11 cellular contexts compared by ENCODE assay signal in the genomic region with DNA sequence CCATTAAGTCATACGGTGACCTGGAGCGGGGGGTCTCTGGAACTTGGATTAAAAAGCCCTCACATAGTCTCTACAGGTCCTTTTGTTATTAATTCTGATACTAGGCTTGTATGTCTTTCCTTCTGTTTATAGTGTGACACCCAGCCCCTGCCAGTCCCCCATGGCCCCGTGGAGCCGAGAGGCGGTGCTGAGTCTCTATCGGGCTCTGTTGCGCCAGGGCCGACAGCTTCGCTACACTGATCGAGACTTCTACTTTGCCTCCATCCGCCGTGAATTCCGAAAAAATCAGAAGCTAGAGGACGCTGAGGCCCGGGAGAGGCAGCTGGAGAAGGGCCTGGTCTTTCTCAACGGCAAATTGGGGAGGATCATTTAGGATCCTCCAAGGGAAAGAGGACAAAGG. TPM values are rescaled to one million over a fixed set of nuclear protein-coding genes. Genes with fewer than 3 reads are reported as not detected.
DNase-seq lines count a peak whose midpoint lies in the region; ATAC-seq and TF ChIP-seq lines count a peak whose summit lies in the region.
"Had no signal": no experiment of that assay in that cellular context is flagged by ENCODE, and none has a peak within 500 bp of the region (broad histone marks: within the 10 kb centered on the region; RNA-seq: fewer than 3 reads in every experiment).

No MANE protein-coding gene starts in this region.

- peaks cover 9% of the 10 kb centered on the region for H3K36me3 ChIP-seq in mammary epithelial cell (ENCODE audit: insufficient read depth, low read length)

- no peak overlapping the region for H3K27ac Mint-ChIP-seq in activated CD8-positive, alpha-beta memory T cell treated with anti-CD3 and anti-CD28 coated beads, Interleukin-2, amount 10 ng/mL, durations not matched to agents 7 days and 5 days
- no peak overlapping the region for H3K27ac Mint-ChIP-seq in progenitor cell of endocrine pancreas

- WGBS in mammary epithelial cell (ENCODE audit: low coverage, missing lambda C conversion rate) = 77% methylated on average over 11 of the region's 16 CpGs

- H3K9me3 Mint-ChIP-seq in activated CD8-positive, alpha-beta memory T cell treated with anti-CD3 and anti-CD28 coated beads, Interleukin-2, amount 10 ng/mL, durations not matched to agents 7 days and 5 days (ENCODE audit: low read depth) = no peaks in the 10 kb centered on the region
- H3K9me3 Mint-ChIP-seq in progenitor cell of endocrine pancreas (ENCODE audit: low read depth) = no peaks in the 10 kb centered on the region

- intact Hi-C loops in mammary epithelial cell (cut with micrococcal nuclease) (no loop called here), sciatic nerve (cut with DNase I) (no loop called here)

- H3K4me2 ChIP-seq in mammary epithelial cell (ENCODE audit: insufficient read depth, low read depth, low read length) = peak overlapping the region; percentile 87

- no peaks in the 10 kb centered on the region for H4K20me1 ChIP-seq in mammary epithelial cell (ENCODE audit: insufficient read depth, low read length)

- CTCF ChIA-PET in activated CD8-positive, alpha-beta memory T cell treated with anti-CD3 and anti-CD28 coated beads, Interleukin-2, amount 10 ng/mL, durations not matched to agents 7 days and 5 days (lab: Charles Lee) = interaction anchor here (1.2 to 5.4 kb wide), 6 partner anchors 11 to 188 kb away, joined by 3 to 53 read pairs (median 5); a partner anchor contains a TSS
- CTCF ChIA-PET in mammary epithelial cell (lab: Charles Lee; ENCODE audit: low non-redundant PET) = no interaction called here

- H3K4me1 Mint-ChIP-seq in activated CD8-positive, alpha-beta memory T cell treated with anti-CD3 and anti-CD28 coated beads, Interleukin-2, amount 10 ng/mL, durations not matched to agents 7 days and 5 days = peaks cover 38% of the 10 kb centered on the region
- peaks cover 18% of the 10 kb centered on the region for H3K4me1 Mint-ChIP-seq in progenitor cell of endocrine pancreas (ENCODE audit: low read depth)

- peak overlapping the region; percentile 88 for H3K4me3 Mint-ChIP-seq in activated CD8-positive, alpha-beta memory T cell treated with anti-CD3 and anti-CD28 coated beads, Interleukin-2, amount 10 ng/mL, durations not matched to agents 7 days and 5 days
- peak overlapping the region; percentile 90 for H3K4me3 Mint-ChIP-seq in progenitor cell of endocrine pancreas (ENCODE audit: low read depth)

- H3K4me3 ChIP-seq in NB4 (ENCODE audit: low read depth, low read length) (peak overlapping the region; percentile 4), mammary epithelial cell (replicated peaks in 1 of 3; ENCODE audit: insufficient read depth in 1 of 3, low read depth in 2 of 3, low read length in 3 of 3) (no peak overlapping the region)

- no peak for DNase-seq in activated CD8-positive, alpha-beta memory T cell treated with anti-CD3 and anti-CD28 coated beads, Interleukin-2, amount 10 ng/mL, durations not matched to agents 7 days and 5 days
- no peak for DNase-seq in activated CD8-positive, alpha-beta memory T cell treated with anti-CD3 and anti-CD28 coated beads, Interleukin-2, amount 50 U/mL, for 4 hours
- DNase-seq in NB4 (ENCODE audit: low read depth) (no peak), mammary epithelial cell (no peak), progenitor cell of endocrine pancreas (ENCODE audit: low spot score, unreplicated experiment) (no peak), COLO668 (lab: John Stamatoyannopoulos, UW; ENCODE audit: unreplicated experiment) (no peak), sciatic nerve (ENCODE audit: low spot score) (no peak)
- DNase-seq: KBM-7, NCI-H2171 treated with DMSO at 0.1 percent for 48 hours had no signal

- peaks cover 70% of the 10 kb centered on the region for H3K79me2 ChIP-seq in mammary epithelial cell (ENCODE audit: insufficient read depth, low read length)

- H3K4me1 ChIP-seq in mammary epithelial cell (ENCODE audit: insufficient read depth, low read length) = peaks cover 11% of the 10 kb centered on the region

- H3K27me3 Mint-ChIP-seq in activated CD8-positive, alpha-beta memory T cell treated with anti-CD3 and anti-CD28 coated beads, Interleukin-2, amount 10 ng/mL, durations not matched to agents 7 days and 5 days = no peaks in the 10 kb centered on the region
- H3K27me3 Mint-ChIP-seq in progenitor cell of endocrine pancreas = no peaks in the 10 kb centered on the region

- H3K27ac ChIP-seq in mammary epithelial cell (ENCODE audit: insufficient read depth, low read depth, low read length) = no peak overlapping the region

- peaks cover 40% of the 10 kb centered on the region for H3K36me3 Mint-ChIP-seq in activated CD8-positive, alpha-beta memory T cell treated with anti-CD3 and anti-CD28 coated beads, Interleukin-2, amount 10 ng/mL, durations not matched to agents 7 days and 5 days
- peaks cover 14% of the 10 kb centered on the region for H3K36me3 Mint-ChIP-seq in progenitor cell of endocrine pancreas (ENCODE audit: insufficient read depth)

- dilution Hi-C loops in mammary epithelial cell (cut with HindIII; ENCODE audit: low sequenced_read_pairs) = loop anchor here (5.0 to 25.0 kb wide), 2 partner anchors 52 to 267 kb away; a partner anchor contains a TSS

- no peak for TF ChIP-seq CTCF in NB4 (IDR thresholded peaks at IDR 0.05; ENCODE audit: low read depth, low read length)
- no peak for TF ChIP-seq CTCF in mammary epithelial cell (conservative IDR thresholded peaks at IDR 0.05 in 1 of 2, IDR thresholded peaks at IDR 0.05 in 1 of 2; ENCODE audit: extremely low read depth in 1 of 2, insufficient read depth in 1 of 2, low read depth in 1 of 2, low read length in 2 of 2)
- TF ChIP-seq CTCF in progenitor cell of endocrine pancreas (IDR thresholded peaks at IDR 0.05; ENCODE audit: unreplicated experiment) = no peak

- no peak for TF ChIP-seq POLR2A in NB4 (IDR thresholded peaks at IDR 0.05; ENCODE audit: extremely low read depth, insufficient read length)

- in situ Hi-C loops in mammary epithelial cell (cut with MboI; ENCODE audit: low sequenced_read_pairs in 2 of 2) = loop anchor here (25.0 kb wide), 1 partner anchor 342 kb away; a partner anchor contains a TSS

- H3K9ac ChIP-seq in mammary epithelial cell (ENCODE audit: insufficient read depth, low read length) = no peak overlapping the region

- H3K27me3 ChIP-seq in mammary epithelial cell (ENCODE audit: insufficient read depth, low read length) = no peaks in the 10 kb centered on the region

- BruUV-seq in mammary epithelial cell (replicated peaks; lab: Mats Ljungman, UMichigan) = no TSS peak

- no peak for ATAC-seq in activated CD8-positive, alpha-beta memory T cell treated with anti-CD3 and anti-CD28 coated beads, Interleukin-2, amount 10 ng/mL, durations not matched to agents 7 days and 5 days
- ATAC-seq in HG03520 (IDR thresholded peaks at IDR 0.05; ENCODE audit: unreplicated experiment) = no peak
- ATAC-seq in sciatic nerve = no peak

- no peaks in the 10 kb centered on the region for H3K9me3 ChIP-seq in mammary epithelial cell (replicated peaks; ENCODE audit: insufficient read depth, low read length)

- H2AFZ ChIP-seq in mammary epithelial cell (ENCODE audit: low read depth, low read length) = no peak overlapping the region

RNA-seq across cellular contexts. Expression of a gene that starts 2.0 kb away (rescaled TPM):
- 10 to 100 TPM; 40.6 to 45.7 TPM for total RNA-seq in activated CD8-positive, alpha-beta memory T cell treated with anti-CD3 and anti-CD28 coated beads, Interleukin-2, amount 10 ng/mL, durations not matched to agents 7 days and 5 days
- total RNA-seq in mammary epithelial cell (10 to 100 TPM; 36.8 to 36.9 TPM), progenitor cell of endocrine pancreas (30.5 and 32.4 TPM in 2 replicates), sciatic nerve (19.0 TPM)
- 25.6 TPM for polyA plus RNA-seq in mammary epithelial cell
- polyA minus RNA-seq in mammary epithelial cell = 40.2 TPM

RNA-seq across cellular contexts. Expression of a gene that starts 16.3 kb away (rescaled TPM):
- 100 to 1,000 TPM; 365 to 501 TPM for total RNA-seq in activated CD8-positive, alpha-beta memory T cell treated with anti-CD3 and anti-CD28 coated beads, Interleukin-2, amount 10 ng/mL, durations not matched to agents 7 days and 5 days
- 100 to 1,000 TPM; 598 to 653 TPM for total RNA-seq in mammary epithelial cell
- 904 TPM for polyA plus RNA-seq in mammary epithelial cell
- 327 TPM for polyA minus RNA-seq in mammary epithelial cell
- total RNA-seq in progenitor cell of endocrine pancreas = 332 and 356 TPM in 2 replicates
- 319 TPM for total RNA-seq in sciatic nerve

RNA-seq across cellular contexts. Expression of a gene that starts 28.5 kb away (rescaled TPM):
- 10 to 100 TPM; 64.8 to 81.6 TPM for total RNA-seq in activated CD8-positive, alpha-beta memory T cell treated with anti-CD3 and anti-CD28 coated beads, Interleukin-2, amount 10 ng/mL, durations not matched to agents 7 days and 5 days
- total RNA-seq in mammary epithelial cell = 10 to 100 TPM; 35.7 to 81.3 TPM
- 89.0 TPM for polyA plus RNA-seq in mammary epithelial cell
- polyA minus RNA-seq in mammary epithelial cell = 12.5 TPM
- total RNA-seq in progenitor cell of endocrine pancreas = 45.2 and 48.2 TPM in 2 replicates
- 58.2 TPM for total RNA-seq in sciatic nerve

RNA-seq across cellular contexts. Expression of a gene that starts 47.3 kb away (rescaled TPM):
- 1 to 10 TPM in 1 of 2 experiments, under 1 TPM in 1; 0.96 to 3.6 TPM for total RNA-seq in activated CD8-positive, alpha-beta memory T cell treated with anti-CD3 and anti-CD28 coated beads, Interleukin-2, amount 10 ng/mL, durations not matched to agents 7 days and 5 days
- under 1 TPM in 1 of 2 donors, not detected in 1; under 0.01 TPM for total RNA-seq in mammary epithelial cell
- not detected for polyA plus RNA-seq in mammary epithelial cell
- polyA minus RNA-seq in mammary epithelial cell = not detected
- 28.8 and 32.7 TPM in 2 replicates for total RNA-seq in progenitor cell of endocrine pancreas
- 56.5 TPM for total RNA-seq in sciatic nerve
- total RNA-seq: myocyte had no signal
